In genomic region chr13:112955271-112955937, GRCh38 we compare ENCODE assay signal across 26 cellular contexts. TPM values are rescaled to one million over a fixed set of nuclear protein-coding genes. Genes with fewer than 3 reads are reported as not detected.
"Had no signal": no experiment of that assay in that cellular context is flagged by ENCODE, and none has a peak within 500 bp of the region (broad histone marks: within the 10 kb centered on the region; RNA-seq: fewer than 3 reads in every experiment).

No MANE protein-coding gene starts in this region.

- H3K4me3 ChIP-seq: coronary artery, esophagus muscularis mucosa, gastroesophageal sphincter, lower lobe of right lung, mucosa of descending colon, prostate gland, right atrium auricular region, skin epidermis, vagina had no signal

- H3K4me1 Mint-ChIP-seq: immature natural killer cell; memory B cell; naive B cell; stimulated activated naive B cell treated with anti-CD40 and anti-IgM and Interleukin-4, amounts not matched to agents 10 μg/mL and 1 μg/mL and 100 μg/mL, for 72 hours had no signal

- H3K36me3 ChIP-seq: esophagus muscularis mucosa, gastroesophageal sphincter, lower lobe of right lung, prostate gland, right atrium auricular region, vagina had no signal

- H3K36me3 Mint-ChIP-seq: immature natural killer cell; memory B cell; naive B cell; natural killer cell treated with Interleukin-12 subunit alpha and Interleukin-12 subunit beta and Interleukin-15 and Interleukin-18, amount 100 ng/mL, for 72 hours; stimulated activated naive B cell treated with anti-CD40 and anti-IgM and Interleukin-4, amounts not matched to agents 10 μg/mL and 1 μg/mL and 100 μg/mL, for 72 hours had no signal

- H3K4me3 Mint-ChIP-seq: immature natural killer cell; memory B cell; naive B cell; natural killer cell treated with Interleukin-12 subunit alpha and Interleukin-12 subunit beta and Interleukin-15 and Interleukin-18, amount 100 ng/mL, for 72 hours; stimulated activated naive B cell treated with anti-CD40 and anti-IgM and Interleukin-4, amounts not matched to agents 10 μg/mL and 1 μg/mL and 100 μg/mL, for 72 hours; stimulated activated naive CD8-positive, alpha-beta T cell treated with anti-CD3 and anti-CD28 coated beads, Interleukin-15, Interleukin-2, amounts not matched to agents 100 ng/mL and 50 ng/mL, for 24 hours had no signal

- H3K27ac ChIP-seq: coronary artery, esophagus muscularis mucosa, foreskin keratinocyte, gastroesophageal sphincter, lower lobe of right lung, parathyroid adenoma, prostate gland, right atrium auricular region, skin epidermis, vagina had no signal

- H3K27me3 Mint-ChIP-seq: stimulated activated naive B cell treated with anti-CD40 and anti-IgM and Interleukin-4, amounts not matched to agents 10 μg/mL and 1 μg/mL and 100 μg/mL, for 72 hours had no signal

- H2AFZ ChIP-seq: parathyroid adenoma had no signal

- ATAC-seq: foreskin keratinocyte; gastroesophageal sphincter; left ventricle myocardium superior; lower lobe of right lung; natural killer cell treated with Interleukin-12 subunit alpha and Interleukin-12 subunit beta and Interleukin-15 and Interleukin-18, amount 100 ng/mL, for 72 hours; stimulated activated naive B cell treated with anti-CD40 and anti-IgM and Interleukin-4, amounts not matched to agents 10 μg/mL and 1 μg/mL and 100 μg/mL, for 72 hours had no signal

- H3K27ac Mint-ChIP-seq: immature natural killer cell; memory B cell; naive B cell; natural killer cell treated with Interleukin-12 subunit alpha and Interleukin-12 subunit beta and Interleukin-15 and Interleukin-18, amount 100 ng/mL, for 72 hours; stimulated activated naive B cell treated with anti-CD40 and anti-IgM and Interleukin-4, amounts not matched to agents 10 μg/mL and 1 μg/mL and 100 μg/mL, for 72 hours; stimulated activated naive CD8-positive, alpha-beta T cell treated with anti-CD3 and anti-CD28 coated beads, Interleukin-15, Interleukin-2, amounts not matched to agents 100 ng/mL and 50 ng/mL, for 24 hours had no signal

- H3K9ac ChIP-seq: parathyroid adenoma had no signal

- H3K9me3 ChIP-seq: esophagus muscularis mucosa, gastroesophageal sphincter, lower lobe of right lung, mucosa of descending colon, prostate gland, right atrium auricular region, vagina had no signal

- H3K27me3 ChIP-seq: right atrium auricular region, vagina had no signal

- H3K4me1 ChIP-seq: foreskin keratinocyte, parathyroid adenoma, prostate gland, vagina had no signal

- DNase-seq: dermis blood vessel endothelial cell; effector memory CD4-positive, alpha-beta T cell; foreskin keratinocyte; hypothalamus; immature natural killer cell; islet precursor cell; kidney glomerular epithelial cell; left ventricle myocardium superior; lower lobe of right lung; naive B cell; stimulated activated CD4-positive, alpha-beta T cell treated with anti-CD3 and anti-CD28 coated beads, Interleukin-15, amount 100 ng/mL, for 24 hours; stimulated activated CD4-positive, alpha-beta T cell treated with anti-CD3 and anti-CD28 coated beads, Interleukin-2, amount 100 ng/mL, for 48 hours; stimulated activated naive B cell treated with anti-CD40 and anti-IgM and Interleukin-4, amounts not matched to agents 10 μg/mL and 1 μg/mL and 100 μg/mL, for 72 hours; trophoblast cell had no signal

- H3K9me3 Mint-ChIP-seq: immature natural killer cell; memory B cell; naive B cell; natural killer cell treated with Interleukin-12 subunit alpha and Interleukin-12 subunit beta and Interleukin-15 and Interleukin-18, amount 100 ng/mL, for 72 hours; stimulated activated naive B cell treated with anti-CD40 and anti-IgM and Interleukin-4, amounts not matched to agents 10 μg/mL and 1 μg/mL and 100 μg/mL, for 72 hours; stimulated activated naive CD8-positive, alpha-beta T cell treated with anti-CD3 and anti-CD28 coated beads, Interleukin-15, Interleukin-2, amounts not matched to agents 100 ng/mL and 50 ng/mL, for 24 hours had no signal

RNA-seq across cellular contexts. Expression of gene MCF2L, which starts 13.6 kb away (rescaled TPM):
- total RNA-seq: foreskin keratinocyte had no signal
